In genomic region chr6:111870054-111870750, GRCh38 we compare ENCODE assay signal across 10 cellular contexts. TPM values are rescaled to one million over a fixed set of nuclear protein-coding genes. Genes with fewer than 3 reads are reported as not detected.
DNase-seq lines count a peak whose midpoint lies in the region; ATAC-seq and TF ChIP-seq lines count a peak whose summit lies in the region.
"Had no signal": no experiment of that assay in that cellular context is flagged by ENCODE, and none has a peak within 500 bp of the region (broad histone marks: within the 10 kb centered on the region; RNA-seq: fewer than 3 reads in every experiment).

No MANE protein-coding gene starts in this region.

- H3K4me3 Mint-ChIP-seq in MCF 10A (ENCODE audit: unreplicated experiment) = no peak overlapping the region
- peak overlapping the region; percentile 95 for H3K4me3 Mint-ChIP-seq in T-helper 2 cell treated with Interferon-gamma antibody and Interleukin-4, amounts not matched to agents 5 μg/mL and 100 μg/mL, for 36 hours

- TF ChIP-seq CTCF in breast epithelium (IDR thresholded peaks at IDR 0.05) (no peak), MCF 10A (IDR thresholded peaks at IDR 0.05; ENCODE audit: unreplicated experiment) (no peak), fibroblast of the aortic adventitia (IDR thresholded peaks at IDR 0.05; ENCODE audit: insufficient read depth, low read length) (no peak)

- no peaks in the 10 kb centered on the region for H3K36me3 Mint-ChIP-seq in MCF 10A (ENCODE audit: insufficient read depth, unreplicated experiment)
- peaks cover 12% of the 10 kb centered on the region for H3K36me3 Mint-ChIP-seq in T-helper 2 cell treated with Interferon-gamma antibody and Interleukin-4, amounts not matched to agents 5 μg/mL and 100 μg/mL, for 36 hours (ENCODE audit: low read depth)

- ATAC-seq in GM18867 (IDR thresholded peaks at IDR 0.05; ENCODE audit: unreplicated experiment) (no peak), GM21423 (IDR thresholded peaks at IDR 0.05; ENCODE audit: unreplicated experiment) (no peak)

- BruUV-seq in MCF 10A (replicated peaks; lab: Mats Ljungman, UMichigan) = no TSS peak

- H3K9me3 ChIP-seq in breast epithelium (no peaks in the 10 kb centered on the region), thymus (ENCODE audit: control insufficient read depth) (no peaks in the 10 kb centered on the region)
- H3K9me3 ChIP-seq: thyroid gland had no signal

- no peaks in the 10 kb centered on the region for H3K9me3 Mint-ChIP-seq in MCF 10A (ENCODE audit: unreplicated experiment)
- no peaks in the 10 kb centered on the region for H3K9me3 Mint-ChIP-seq in T-helper 2 cell treated with Interferon-gamma antibody and Interleukin-4, amounts not matched to agents 5 μg/mL and 100 μg/mL, for 36 hours

- whole genome bisulfite sequencing in thymus = 87% methylated on average over 7 of the region's 7 CpGs

- DNase-seq in breast epithelium (ENCODE audit: low spot score in 2 of 2) (no peak), MCF 10A (ENCODE audit: unreplicated experiment) (no peak), fibroblast of the aortic adventitia (ENCODE audit: low read depth) (no peak), NCI-H2227 treated with DMSO at 0.1 percent for 48 hours (lab: John Stamatoyannopoulos, UW) (no peak)
- no peak for DNase-seq in T-helper 2 cell treated with Interferon-gamma antibody and Interleukin-4, amounts not matched to agents 5 μg/mL and 100 μg/mL, for 36 hours (ENCODE audit: low spot score)
- DNase-seq: NCI-H1417 treated with DMSO at 0.1 percent for 48 hours, thyroid gland had no signal

- no peak overlapping the region for H3K27ac Mint-ChIP-seq in MCF 10A (ENCODE audit: low read depth, unreplicated experiment)
- peak overlapping the region; percentile 92 for H3K27ac Mint-ChIP-seq in T-helper 2 cell treated with Interferon-gamma antibody and Interleukin-4, amounts not matched to agents 5 μg/mL and 100 μg/mL, for 36 hours

- TF ChIP-seq POLR2A in breast epithelium (IDR thresholded peaks at IDR 0.05) = no peak

- POLR2A ChIA-PET in MCF 10A (lab: Yijun Ruan, JAX) = no interaction called here

- intact Hi-C loops in breast epithelium (cut with DNase I; ENCODE audit: low total_unique reads) (no loop called here), MCF 10A (cut with micrococcal nuclease) (no loop called here)

- peaks cover 13% of the 10 kb centered on the region for H3K4me1 Mint-ChIP-seq in MCF 10A (ENCODE audit: insufficient read depth, unreplicated experiment)
- peaks cover 57% of the 10 kb centered on the region for H3K4me1 Mint-ChIP-seq in T-helper 2 cell treated with Interferon-gamma antibody and Interleukin-4, amounts not matched to agents 5 μg/mL and 100 μg/mL, for 36 hours (ENCODE audit: low read depth)

- H3K4me1 ChIP-seq in breast epithelium (no peaks in the 10 kb centered on the region), thymus (ENCODE audit: control insufficient read depth, insufficient read depth, low read length) (peaks cover 24% of the 10 kb centered on the region)

- H3K27me3 ChIP-seq in breast epithelium (peaks cover 0 to 3% of the 10 kb centered on the region in 2 donors), thymus (ENCODE audit: control insufficient read depth, insufficient read depth) (no peaks in the 10 kb centered on the region)
- H3K27me3 ChIP-seq: thyroid gland had no signal

- CTCF ChIA-PET in MCF 10A (lab: Yijun Ruan, JAX) = no interaction called here

- H3K4me3 ChIP-seq in breast epithelium = peak overlapping the region in 2 of 3 donors; percentile 72 to 85
- H3K4me3 ChIP-seq in fibroblast of the aortic adventitia (ENCODE audit: low read depth, low read length) = peak overlapping the region; percentile 36
- peak overlapping the region; percentile 72 for H3K4me3 ChIP-seq in thymus (ENCODE audit: low read length)

- no peak overlapping the region for H3K27ac ChIP-seq in breast epithelium
- no peak overlapping the region for H3K27ac ChIP-seq in thymus (ENCODE audit: low read depth)

- peaks cover 1% of the 10 kb centered on the region for H3K27me3 Mint-ChIP-seq in MCF 10A (ENCODE audit: insufficient read depth, unreplicated experiment)
- no peaks in the 10 kb centered on the region for H3K27me3 Mint-ChIP-seq in T-helper 2 cell treated with Interferon-gamma antibody and Interleukin-4, amounts not matched to agents 5 μg/mL and 100 μg/mL, for 36 hours (ENCODE audit: low read depth)

- H3K36me3 ChIP-seq in breast epithelium = no peaks in the 10 kb centered on the region
- no peaks in the 10 kb centered on the region for H3K36me3 ChIP-seq in thymus (ENCODE audit: control insufficient read depth, insufficient read depth)
- H3K36me3 ChIP-seq: thyroid gland had no signal

RNA-seq across cellular contexts. Expression of gene FYN, which starts 3.0 kb away (rescaled TPM):
- total RNA-seq in breast epithelium = 100 to 1,000 TPM in 2 of 3 donors, 10 to 100 TPM in 1; 44.8 to 209 (median 111) TPM
- total RNA-seq in MCF 10A (2022) = 37.8 and 53.7 TPM in 2 replicates
- total RNA-seq in fibroblast of the aortic adventitia (ENCODE audit: low replicate concordance) = 91.9 and 137 TPM in 2 replicates
- 93.9 TPM for polyA plus RNA-seq in thymus
